2 cellular contexts compared by ENCODE assay signal in the genomic region with DNA sequence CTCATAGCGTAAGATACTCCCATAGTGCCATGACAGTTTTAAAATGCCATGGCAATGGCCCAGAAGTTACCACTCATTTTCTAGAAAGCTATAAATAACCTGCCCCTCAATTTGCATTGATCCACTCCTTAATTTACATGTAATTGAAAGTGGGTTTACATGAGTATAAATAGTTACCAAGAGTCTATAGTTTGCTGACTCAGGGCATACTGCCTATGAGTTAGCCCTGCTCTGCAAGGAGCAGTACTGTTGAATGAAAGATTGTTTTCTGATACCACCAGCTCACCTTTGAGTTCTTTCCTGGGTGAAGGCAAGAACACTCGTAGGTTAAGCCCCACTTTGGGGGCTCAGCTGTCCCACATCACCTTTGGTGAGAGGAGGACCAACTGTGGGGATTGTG.
TF ChIP-seq lines count a peak whose summit lies in the region.

No MANE protein-coding gene starts in this region.

TF ChIP-seq in HepG2, 621 proteins besides CTCF, POLR2A, EP300 and RAD21:
- TF ChIP-seq ZSCAN20 (CRISPR knock-in tag; IDR thresholded peaks at IDR 0.05; ENCODE audit: borderline replicate concordance) (no peak), ZNF30 (CRISPR knock-in tag; IDR thresholded peaks at IDR 0.05) (no peak), MAFF (IDR thresholded peaks at IDR 0.05; ENCODE audit: low read depth, low read length) (peak; percentile 78), CBX2 (IDR thresholded peaks at IDR 0.05; ENCODE audit: low read depth, low read length) (no peak), CBX2 (CRISPR knock-in tag; IDR thresholded peaks at IDR 0.05; ENCODE audit: low read depth) (no peak), TCF7 (IDR thresholded peaks at IDR 0.05; ENCODE audit: low read depth) (no peak), ZNF713 (CRISPR knock-in tag; IDR thresholded peaks at IDR 0.05) (no peak), ZNF354B (CRISPR knock-in tag; IDR thresholded peaks at IDR 0.05) (no peak), MIER3 (CRISPR knock-in tag; IDR thresholded peaks at IDR 0.05; ENCODE audit: borderline replicate concordance) (no peak), MAFK (conservative IDR thresholded peaks at IDR 0.05 in 1 of 2, IDR thresholded peaks at IDR 0.05 in 1 of 2; ENCODE audit: low read length in 2 of 2) (peak; percentile 76 to 84)
- TF ChIP-seq, protein P1, sequence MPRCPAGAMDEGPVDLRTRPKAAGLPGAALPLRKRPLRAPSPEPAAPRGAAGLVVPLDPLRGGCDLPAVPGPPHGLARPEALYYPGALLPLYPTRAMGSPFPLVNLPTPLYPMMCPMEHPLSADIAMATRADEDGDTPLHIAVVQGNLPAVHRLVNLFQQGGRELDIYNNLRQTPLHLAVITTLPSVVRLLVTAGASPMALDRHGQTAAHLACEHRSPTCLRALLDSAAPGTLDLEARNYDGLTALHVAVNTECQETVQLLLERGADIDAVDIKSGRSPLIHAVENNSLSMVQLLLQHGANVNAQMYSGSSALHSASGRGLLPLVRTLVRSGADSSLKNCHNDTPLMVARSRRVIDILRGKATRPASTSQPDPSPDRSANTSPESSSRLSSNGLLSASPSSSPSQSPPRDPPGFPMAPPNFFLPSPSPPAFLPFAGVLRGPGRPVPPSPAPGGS (CRISPR knock-in tag; IDR thresholded peaks at IDR 0.05): no peak
- TF ChIP-seq, protein P2, sequence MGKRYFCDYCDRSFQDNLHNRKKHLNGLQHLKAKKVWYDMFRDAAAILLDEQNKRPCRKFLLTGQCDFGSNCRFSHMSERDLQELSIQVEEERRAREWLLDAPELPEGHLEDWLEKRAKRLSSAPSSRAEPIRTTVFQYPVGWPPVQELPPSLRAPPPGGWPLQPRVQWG (CRISPR knock-in tag; IDR thresholded peaks at IDR 0.05; ENCODE audit: borderline replicate concordance, low read depth): no peak

TF ChIP-seq in K562, 482 proteins besides CTCF, POLR2A, EP300 and RAD21:
- no peak for TF ChIP-seq GATA2 (CRISPR knock-in tag; IDR thresholded peaks at IDR 0.05)
- peak; percentile 39; the same call in 1 of the 2 replicates for TF ChIP-seq ZNF316 (IDR thresholded peaks at IDR 0.05)
- no peak for TF ChIP-seq TAF9B (IDR thresholded peaks at IDR 0.05; ENCODE audit: partially characterized antibody)
TF ChIP-seq in K562: peak in this region for 1.
